ENCODE assay signal across 8 cellular contexts in genomic region chr19:16078311-16078758, GRCh38. TPM values are rescaled to one million over a fixed set of nuclear protein-coding genes. Genes with fewer than 3 reads are reported as not detected.
DNase-seq lines count a peak whose midpoint lies in the region; ATAC-seq and TF ChIP-seq lines count a peak whose summit lies in the region.

No MANE protein-coding gene starts in this region.

- peaks cover 34% of the 10 kb centered on the region for H3K36me3 ChIP-seq in HUES64 (ENCODE audit: insufficient read depth, low read length)
- H3K36me3 ChIP-seq in gastroesophageal sphincter = peaks cover 0 to 31% of the 10 kb centered on the region in 2 donors
- peaks cover 0 to 14% of the 10 kb centered on the region in 2 donors for H3K36me3 ChIP-seq in psoas muscle (ENCODE audit: insufficient read depth in 1 of 2, low read depth in 1 of 2)

- DNase-seq in AG04449 (ENCODE audit: low read depth, low spot score) (no peak), psoas muscle (no peak), NCI-H2107 treated with DMSO at 0.1 percent for 48 hours (lab: John Stamatoyannopoulos, UW; ENCODE audit: unreplicated experiment) (no peak)
- peak; percentile 55 for DNase-seq in activated T-cell treated with anti-CD3 and anti-CD28 coated beads, Interleukin-2, amount 50 U/mL, for 1 hour

- H3K9ac ChIP-seq in HUES64 (ENCODE audit: low read depth, low read length) = peak overlapping the region; percentile 99

- WGBS in HUES64 = 16% methylated on average over 9 of the region's 9 CpGs
- 0 to 5% methylated on average over 2 to 3 of the region's 9 CpGs for WGBS in gastroesophageal sphincter (ENCODE audit: low coverage in 1 of 2), 2 donors
- 24 to 32% (median 26%) methylated on average over 9 of the region's 9 CpGs for WGBS in psoas muscle, 3 donors

- CTCF ChIA-PET in AG04449 (lab: Yijun Ruan, JAX) = interaction anchor here (1.4 to 4.2 kb wide), 4 partner anchors 11 to 38 kb away, joined by 3 to 28 read pairs (median 6); no protein-coding TSS in a partner anchor

- peak in 1 of 2 donors; percentile 43 for TF ChIP-seq POLR2A in gastroesophageal sphincter (IDR thresholded peaks at IDR 0.05)

- POLR2A ChIA-PET in AG04449 (lab: Yijun Ruan, JAX) = interaction anchor here (0.7 to 2.3 kb wide), 12 partner anchors 9 to 106 kb away, joined by 3 to 10 read pairs (median 4); partner anchors contain the start of gene FAM32A

- intact Hi-C loops in psoas muscle (cut with DNase I) = no loop called here

- H3K27ac ChIP-seq in HUES64 (ENCODE audit: low read depth, low read length) (peak overlapping the region; percentile 99), gastroesophageal sphincter (peak overlapping the region; percentile 94 to 100 (median 100)), psoas muscle (peak overlapping the region; percentile 79)

- TF ChIP-seq CTCF in AG04449 (IDR thresholded peaks at IDR 0.05; ENCODE audit: insufficient read depth, low read length, missing control alignments) (no peak), gastroesophageal sphincter (IDR thresholded peaks at IDR 0.05) (no peak), psoas muscle (IDR thresholded peaks at IDR 0.05) (no peak)

- H3K27me3 ChIP-seq in HUES64 (ENCODE audit: insufficient read depth, low read length) = no peaks in the 10 kb centered on the region
- H3K27me3 ChIP-seq in gastroesophageal sphincter = no peaks in the 10 kb centered on the region
- peaks cover 0 to 49% (median 7%) of the 10 kb centered on the region in 3 donors for H3K27me3 ChIP-seq in psoas muscle (ENCODE audit: insufficient read depth in 3 of 3, low read length in 2 of 3)

- H3K4me1 ChIP-seq in HUES64 (ENCODE audit: insufficient read depth, low read length) (peaks cover 19% of the 10 kb centered on the region), gastroesophageal sphincter (peaks cover 0 to 87% (median 22%) of the 10 kb centered on the region in 3 donors), psoas muscle (no peaks in the 10 kb centered on the region)

- H3K9me3 ChIP-seq in HUES64 (ENCODE audit: insufficient read depth, low read depth, low read length) (no peaks in the 10 kb centered on the region), gastroesophageal sphincter (no peaks in the 10 kb centered on the region), psoas muscle (no peaks in the 10 kb centered on the region)

- ATAC-seq in gastroesophageal sphincter (no peak), psoas muscle (no peak), GM21717 (IDR thresholded peaks at IDR 0.05; ENCODE audit: unreplicated experiment) (no peak), HG03025 (IDR thresholded peaks at IDR 0.05; ENCODE audit: low FRiP score, unreplicated experiment) (no peak)

- TF ChIP-seq EP300 in gastroesophageal sphincter (IDR thresholded peaks at IDR 0.05) = no peak

- peak overlapping the region; percentile 97 for H3K4me3 ChIP-seq in AG04449 (ENCODE audit: low read depth, low read length)
- H3K4me3 ChIP-seq in HUES64 (ENCODE audit: low read length) = peak overlapping the region; percentile 82
- H3K4me3 ChIP-seq in gastroesophageal sphincter = peak overlapping the region; percentile 70 to 85
- peak overlapping the region; percentile 67 for H3K4me3 ChIP-seq in psoas muscle

RNA-seq across cellular contexts. Expression of gene TPM4, which starts 2.0 kb away (rescaled TPM):
- 465 TPM for polyA plus RNA-seq in HUES64 (2013, experiment 1 of 2)
- 494 TPM for polyA plus RNA-seq in HUES64 (2013, experiment 2 of 2)
- 100 to 1,000 TPM; 351 to 486 (median 404) TPM for total RNA-seq in gastroesophageal sphincter
- 10 to 100 TPM; 30.5 to 57.3 (median 42.5) TPM for total RNA-seq in psoas muscle
- polyA plus RNA-seq in psoas muscle = 10 to 100 TPM; 24.3 to 43.2 (median 40.8) TPM

RNA-seq across cellular contexts. Expression of gene RAB8A, which starts 33.4 kb away (rescaled TPM):
- polyA plus RNA-seq in HUES64 (2013, experiment 1 of 2) = 51.4 TPM
- polyA plus RNA-seq in HUES64 (2013, experiment 2 of 2) = 55.4 TPM
- total RNA-seq in gastroesophageal sphincter (10 to 100 TPM; 32.4 to 52.5 (median 44.9) TPM), psoas muscle (10 to 100 TPM in 1 of 4 donors, 1 to 10 TPM in 3; 8.0 to 12.4 (median 8.9) TPM)
- 10 to 100 TPM in 1 of 3 donors, 1 to 10 TPM in 2; 7.1 to 13.0 (median 7.4) TPM for polyA plus RNA-seq in psoas muscle

Comparison
In these comparisons a context has a peak if more than half of its experiments do, and no peak if none do; other contexts are left out.
1. RNA of gene TPM4, which starts 2.0 kb away (total RNA-seq): 351 to 486 TPM in gastroesophageal sphincter; 30.5 to 57.3 TPM in psoas muscle; every median in the first group is over 4 times any median in the second.
2. Peak in every context shown above with its lines, with median percentiles within 50 percentile points of each other: H3K4me3 ChIP-seq and H3K27ac ChIP-seq.